Comparison of ENCODE assay signal across 10 cellular contexts in the genomic region with DNA sequence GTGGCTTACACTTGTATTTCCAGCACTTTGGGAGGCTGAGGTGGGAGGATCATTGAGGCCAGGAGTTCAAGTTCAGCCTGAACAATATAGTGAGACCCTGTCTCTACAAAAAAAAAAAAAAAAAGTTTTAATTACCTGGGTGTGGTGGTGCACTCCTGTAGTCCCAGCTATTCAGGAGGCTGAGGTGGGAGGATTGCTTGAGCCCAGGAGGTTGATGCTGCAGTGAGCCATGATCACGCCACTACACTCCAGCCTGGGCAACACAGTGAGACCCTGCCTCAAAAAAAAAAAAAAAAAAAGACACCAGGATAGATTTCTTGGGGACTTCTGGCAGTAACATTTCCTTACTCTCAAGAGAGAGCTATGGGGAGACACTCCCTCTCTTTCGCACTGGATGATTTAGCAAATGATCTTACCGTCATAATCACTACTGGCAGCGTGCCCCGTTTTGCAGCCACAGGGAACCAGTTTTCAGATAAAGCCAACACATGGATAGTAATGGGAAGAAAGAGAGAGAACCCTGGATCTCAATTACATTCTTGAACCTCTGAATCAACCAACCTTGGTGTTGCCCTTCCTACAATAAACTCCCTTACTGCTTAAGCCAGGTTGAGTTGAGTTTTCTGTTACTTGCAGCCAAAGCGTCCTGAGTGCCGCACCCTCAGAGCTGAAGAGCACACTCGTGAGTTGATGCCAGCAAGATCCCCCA. TPM values are rescaled to one million over a fixed set of nuclear protein-coding genes. Genes with fewer than 3 reads are reported as not detected.
DNase-seq lines count a peak whose midpoint lies in the region; ATAC-seq, FAIRE-seq and TF ChIP-seq lines count a peak whose summit lies in the region.
"Had no signal": no experiment of that assay in that cellular context is flagged by ENCODE, and none has a peak within 500 bp of the region (broad histone marks: within the 10 kb centered on the region; RNA-seq: fewer than 3 reads in every experiment).

No MANE protein-coding gene starts in this region.

- H3K4me2 ChIP-seq in astrocyte (ENCODE audit: low read length) = peak overlapping the region; percentile 43

- no peaks in the 10 kb centered on the region for H3K9me3 ChIP-seq in astrocyte (ENCODE audit: insufficient read depth, low read depth, low read length)
- H3K9me3 ChIP-seq: prostate gland had no signal

- no peaks in the 10 kb centered on the region for H3K79me2 ChIP-seq in astrocyte (ENCODE audit: insufficient read depth, low read length)

- H2AFZ ChIP-seq in astrocyte (ENCODE audit: low read depth, low read length) = no peak overlapping the region

- peaks cover 19% of the 10 kb centered on the region for H3K4me1 ChIP-seq in astrocyte (ENCODE audit: insufficient read depth, low read length)
- H3K4me1 ChIP-seq: prostate gland had no signal

- TF ChIP-seq CTCF in astrocyte (IDR thresholded peaks at IDR 0.05; ENCODE audit: insufficient read depth, low read depth, low read length) (no peak), lower leg skin (IDR thresholded peaks at IDR 0.05) (no peak)

- ATAC-seq in GM19452 (IDR thresholded peaks at IDR 0.05; ENCODE audit: unreplicated experiment) = no peak

- H3K36me3 Mint-ChIP-seq in astrocyte (ENCODE audit: low read depth, unreplicated experiment) = no peaks in the 10 kb centered on the region

- H3K9me3 Mint-ChIP-seq in astrocyte (ENCODE audit: unreplicated experiment) = no peaks in the 10 kb centered on the region

- no peak overlapping the region for H3K4me3 Mint-ChIP-seq in astrocyte (ENCODE audit: unreplicated experiment)

- peak; percentile 40 for DNase-seq in ELR (ENCODE audit: low read depth)
- peak; percentile 62 for DNase-seq in LoVo (ENCODE audit: low spot score)
- peak; percentile 80 for DNase-seq in astrocyte (ENCODE audit: low read depth)
- peak; percentile 46 to 84 for DNase-seq in lower leg skin (ENCODE audit: low spot score in 2 of 2)
- no peak for DNase-seq in urothelium cell line (ENCODE audit: low spot score)
- no peak for DNase-seq in SKM-1 (lab: John Stamatoyannopoulos, UW; ENCODE audit: unreplicated experiment)
- DNase-seq: midbrain; stimulated activated CD4-positive, alpha-beta T cell treated with anti-CD3 and anti-CD28 coated beads, Interleukin-4, amount 100 ng/mL, for 1 hour had no signal

- H3K27me3 ChIP-seq in astrocyte (ENCODE audit: insufficient read depth, low read length) = no peaks in the 10 kb centered on the region

- FAIRE-seq in astrocyte (lab: Jason Lieb, UNC) (no peak), urothelium cell line (lab: Jason Lieb, UNC) (no peak)

- H3K27me3 Mint-ChIP-seq in astrocyte (ENCODE audit: low read depth, unreplicated experiment) = peaks cover 5% of the 10 kb centered on the region

- H3K27ac ChIP-seq in astrocyte (ENCODE audit: low read depth, low read length) = no peak overlapping the region
- H3K27ac ChIP-seq: prostate gland had no signal

- TF ChIP-seq POLR2A in lower leg skin (IDR thresholded peaks at IDR 0.05) = no peak

- no peaks in the 10 kb centered on the region for H4K20me1 ChIP-seq in astrocyte (ENCODE audit: insufficient read depth, low read length)

- H3K4me3 ChIP-seq in astrocyte (ENCODE audit: insufficient read depth, low read depth, low read length) (no peak overlapping the region), lower leg skin (ENCODE audit: low read depth, poor library complexity, severe bottlenecking) (no peak overlapping the region)
- H3K4me3 ChIP-seq: prostate gland had no signal

- H3K9ac ChIP-seq in astrocyte (ENCODE audit: low read length) = peak overlapping the region; percentile 30

- H3K36me3 ChIP-seq in astrocyte (ENCODE audit: insufficient read depth, low read length) = no peaks in the 10 kb centered on the region
- H3K36me3 ChIP-seq: prostate gland had no signal

- intact Hi-C loops in lower leg skin (cut with DNase I; ENCODE audit: low total_unique reads) = no loop called here

- H3K27ac Mint-ChIP-seq in astrocyte (ENCODE audit: unreplicated experiment) = no peak overlapping the region

- WGBS in lower leg skin, 2 donors = 48 to 52% methylated on average over 8 of the region's 8 CpGs

- no peaks in the 10 kb centered on the region for H3K4me1 Mint-ChIP-seq in astrocyte (ENCODE audit: low read depth, unreplicated experiment)

RNA-seq across cellular contexts. Expression of gene PTPN1, which starts 18.1 kb away (rescaled TPM):
- 60.6 and 64.9 TPM in 2 replicates for total RNA-seq in astrocyte
- 10 to 100 TPM; 19.1 to 29.8 (median 23.3) TPM for total RNA-seq in lower leg skin

Comparison
In these comparisons a context has a peak if more than half of its experiments do, and no peak if none do; other contexts are left out.
1. DNase-seq: peak in ELR (single experiment), LoVo (single experiment), astrocyte (single experiment) and lower leg skin (2 of 2); none in urothelium cell line (single experiment) and SKM-1 (single experiment).